In genomic region chr1:214337536-214337935, GRCh38 we compare ENCODE assay signal across 13 cellular contexts.
DNase-seq lines count a peak whose midpoint lies in the region; ATAC-seq and TF ChIP-seq lines count a peak whose summit lies in the region.
"Had no signal": no experiment of that assay in that cellular context is flagged by ENCODE, and none has a peak within 500 bp of the region (broad histone marks: within the 10 kb centered on the region; RNA-seq: fewer than 3 reads in every experiment).

No MANE protein-coding gene starts in this region.

- no peak for ATAC-seq in GM18517 (IDR thresholded peaks at IDR 0.05; ENCODE audit: unreplicated experiment)

- H3K27ac ChIP-seq in VCaP: peak overlapping the region; percentile 36
- H3K27ac ChIP-seq: BLaER1 treated with 17β-estradiol and CSF1 and Interleukin-3, amounts not matched to agents 10 nM and 100 nM had no signal

- H3K4me1 Mint-ChIP-seq in nephron: peaks cover 14% of the 10 kb centered on the region

- no peaks in the 10 kb centered on the region for H3K9me3 Mint-ChIP-seq in nephron
- H3K9me3 Mint-ChIP-seq: T-helper 1 cell treated with Interleukin-12 subunit alpha and Interleukin-12 subunit beta and Interleukin-4 antibody, amounts not matched to agents 30 μg/mL and 1 μg/mL, for 36 hours had no signal

- H3K36me3 Mint-ChIP-seq in nephron (ENCODE audit: low read depth): peaks cover 22% of the 10 kb centered on the region

- H3K4me3 Mint-ChIP-seq in nephron: no peak overlapping the region
- H3K4me3 Mint-ChIP-seq: T-helper 1 cell treated with Interleukin-12 subunit alpha and Interleukin-12 subunit beta and Interleukin-4 antibody, amounts not matched to agents 30 μg/mL and 1 μg/mL, for 36 hours had no signal

- DNase-seq in EH (ENCODE audit: low read depth): peak; percentile 59
- peak; percentile 46 for DNase-seq in fibroblast of the conjunctiva (ENCODE audit: low read depth)
- no peak for DNase-seq in SKM-1 treated with dmso at 0.1 percent for 144 hours (lab: John Stamatoyannopoulos, UW; ENCODE audit: unreplicated experiment)
- DNase-seq in stimulated activated CD4-positive, alpha-beta T cell treated with anti-CD3 and anti-CD28 coated beads, Interleukin-4, amount 100 ng/mL, for 24 hours: no peak
- no peak for DNase-seq in NCI-H2081 (lab: John Stamatoyannopoulos, UW)
- DNase-seq: foreskin fibroblast; MV-4-11; stimulated activated naive CD4-positive, alpha-beta T cell had no signal

- TF ChIP-seq CTCF in VCaP (conservative IDR thresholded peaks at IDR 0.05) (no peak), nephron (IDR thresholded peaks at IDR 0.05; ENCODE audit: unreplicated experiment in 3 of 3) (no peak)

- no peaks in the 10 kb centered on the region for H3K27me3 Mint-ChIP-seq in nephron (ENCODE audit: low read depth)

- H3K27ac Mint-ChIP-seq in nephron: peak overlapping the region in 2 of 3 experiments; percentile 0 to 26
- H3K27ac Mint-ChIP-seq: T-helper 1 cell treated with Interleukin-12 subunit alpha and Interleukin-12 subunit beta and Interleukin-4 antibody, amounts not matched to agents 30 μg/mL and 1 μg/mL, for 36 hours had no signal

Comparison
In these comparisons a context has a peak if more than half of its experiments do, and no peak if none do; other contexts are left out.
1. DNase-seq: peak in EH (single experiment) and fibroblast of the conjunctiva (single experiment); none in SKM-1 treated with dmso at 0.1 percent for 144 hours (single experiment), stimulated activated CD4-positive, alpha-beta T cell treated with anti-CD3 and anti-CD28 coated beads, Interleukin-4, amount 100 ng/mL, for 24 hours (single experiment) and NCI-H2081 (0 of 2).